Comparison of ENCODE assay signal across 12 cellular contexts in the genomic region with DNA sequence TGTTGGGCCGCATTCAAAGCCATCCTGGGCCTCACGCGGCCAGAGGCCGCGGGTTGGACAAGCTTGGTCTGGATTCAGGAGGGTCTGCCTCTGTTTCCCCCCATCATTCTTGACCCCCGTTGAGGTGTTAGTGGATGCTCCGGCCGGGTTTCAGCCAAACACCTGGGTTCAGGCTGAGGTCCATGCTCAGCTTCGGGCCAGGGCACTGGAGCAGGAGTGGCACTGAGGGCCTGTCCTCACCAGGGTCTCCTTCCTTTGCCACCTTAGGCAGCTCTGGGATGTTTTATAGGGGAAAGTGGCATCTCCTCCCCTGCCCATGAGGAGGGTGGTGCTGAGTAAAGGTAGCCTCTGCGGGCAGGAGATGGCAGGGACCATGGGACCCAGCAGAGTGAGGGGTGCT.
DNase-seq lines count a peak whose midpoint lies in the region; ATAC-seq, FAIRE-seq and TF ChIP-seq lines count a peak whose summit lies in the region.
"Had no signal": no experiment of that assay in that cellular context is flagged by ENCODE, and none has a peak within 500 bp of the region (broad histone marks: within the 10 kb centered on the region; RNA-seq: fewer than 3 reads in every experiment).

No MANE protein-coding gene starts in this region.

- no peaks in the 10 kb centered on the region for H3K36me3 Mint-ChIP-seq in natural killer cell treated with Interleukin-12 subunit alpha and Interleukin-12 subunit beta and Interleukin-15 and Interleukin-18, amount 100 ng/mL, for 72 hours
- no peaks in the 10 kb centered on the region for H3K36me3 Mint-ChIP-seq in natural killer cell
- H3K36me3 Mint-ChIP-seq in astrocyte (ENCODE audit: low read depth, unreplicated experiment), result no peaks in the 10 kb centered on the region
- H3K36me3 Mint-ChIP-seq: IgD-negative memory B cell had no signal

- no peaks in the 10 kb centered on the region for H3K9me3 ChIP-seq in astrocyte (ENCODE audit: insufficient read depth, low read depth, low read length)
- H3K9me3 ChIP-seq in mesodermal cell (ENCODE audit: control insufficient read depth, low read length), result peaks cover 12% of the 10 kb centered on the region
- H3K9me3 ChIP-seq in PC-9 (ENCODE audit: insufficient read depth, low read depth), result no peaks in the 10 kb centered on the region
- H3K9me3 ChIP-seq: spleen, thyroid gland had no signal

- peaks cover 23% of the 10 kb centered on the region for H3K4me1 ChIP-seq in astrocyte (ENCODE audit: insufficient read depth, low read length)
- H3K4me1 ChIP-seq in mesodermal cell (ENCODE audit: control insufficient read depth, insufficient read depth, low read length, poor library complexity, severe bottlenecking), result peaks cover 13% of the 10 kb centered on the region
- peaks cover 36% of the 10 kb centered on the region for H3K4me1 ChIP-seq in PC-9 (replicated peaks; ENCODE audit: insufficient read depth)

- no peaks in the 10 kb centered on the region for H3K9me2 ChIP-seq in PC-9 (ENCODE audit: insufficient read depth)

- intact Hi-C loops in natural killer cell (cut with micrococcal nuclease), result no loop called here
- intact Hi-C loops in PC-9 (cut with micrococcal nuclease; ENCODE audit: unreplicated experiment), result loop anchor here (5.0 kb wide), 1 partner anchor 230 kb away; no protein-coding TSS in a partner anchor

- 93 to 97% methylated on average over 5 to 8 of the region's 10 CpGs for WGBS in mesodermal cell (ENCODE audit: insufficient coverage in 2 of 2), 2 experiments

- H3K79me2 ChIP-seq in astrocyte (ENCODE audit: insufficient read depth, low read length) (no peaks in the 10 kb centered on the region), PC-9 (ENCODE audit: low read depth) (no peaks in the 10 kb centered on the region)

- POLR2A ChIA-PET in PC-9 (lab: Charles Lee; ENCODE audit: unreplicated experiment), result interaction anchor here (0.5 kb wide), 1 partner anchor 62 kb away, joined by 5 read pairs; no protein-coding TSS in a partner anchor

- H3K4me3 ChIP-seq in astrocyte (ENCODE audit: insufficient read depth, low read depth, low read length) (peak overlapping the region; percentile 65), mesodermal cell (ENCODE audit: extremely low read depth, insufficient read depth, low read length, poor library complexity, severe bottlenecking) (peak overlapping the region; percentile 47), PC-9 (no peak overlapping the region)

- no peak for ATAC-seq in natural killer cell treated with Interleukin-12 subunit alpha and Interleukin-12 subunit beta and Interleukin-15 and Interleukin-18, amount 100 ng/mL, for 72 hours
- ATAC-seq in natural killer cell (no peak), GM18861 (IDR thresholded peaks at IDR 0.05; ENCODE audit: unreplicated experiment) (no peak)

- no peak for DNase-seq in natural killer cell treated with Interleukin-12 subunit alpha and Interleukin-12 subunit beta and Interleukin-15 and Interleukin-18, amount 100 ng/mL, for 72 hours (ENCODE audit: low spot score)
- no peak for DNase-seq in natural killer cell
- DNase-seq in astrocyte (ENCODE audit: low read depth), result no peak
- no peak for DNase-seq in PC-9
- DNase-seq in SW 1271 (lab: John Stamatoyannopoulos, UW), result no peak
- DNase-seq in DMS79 treated with DMSO at 0.1 percent for 48 hours (lab: John Stamatoyannopoulos, UW), result no peak
- DNase-seq: activated gamma-delta T cell, thyroid gland had no signal

- H3K4me2 ChIP-seq in astrocyte (ENCODE audit: low read length), result peak overlapping the region; percentile 89
- no peak overlapping the region for H3K4me2 ChIP-seq in PC-9

- no peaks in the 10 kb centered on the region for H4K20me1 ChIP-seq in astrocyte (ENCODE audit: insufficient read depth, low read length)
- H4K20me1 ChIP-seq in PC-9 (ENCODE audit: insufficient read depth), result no peaks in the 10 kb centered on the region

- H3K9me3 Mint-ChIP-seq in natural killer cell treated with Interleukin-12 subunit alpha and Interleukin-12 subunit beta and Interleukin-15 and Interleukin-18, amount 100 ng/mL, for 72 hours, result no peaks in the 10 kb centered on the region
- H3K9me3 Mint-ChIP-seq in natural killer cell (no peaks in the 10 kb centered on the region), astrocyte (ENCODE audit: unreplicated experiment) (peaks cover 6% of the 10 kb centered on the region)

- BruUV-seq in PC-9 (replicated peaks; lab: Mats Ljungman, UMichigan), result no TSS peak

- H3F3A ChIP-seq in PC-9 (ENCODE audit: insufficient read depth, low read depth), result peaks cover 21% of the 10 kb centered on the region

- CTCF ChIA-PET in PC-9 (lab: Charles Lee), result interaction anchor here (0.7 kb wide), 1 partner anchor 624 kb away, joined by 3 read pairs; no protein-coding TSS in a partner anchor

- FAIRE-seq in astrocyte (lab: Jason Lieb, UNC), result no peak

- H2AFZ ChIP-seq in astrocyte (ENCODE audit: low read depth, low read length) (peak overlapping the region; percentile 94), PC-9 (no peak overlapping the region)

- H3K27ac ChIP-seq in astrocyte (ENCODE audit: low read depth, low read length), result no peak overlapping the region
- H3K27ac ChIP-seq in mesodermal cell (ENCODE audit: low read depth, low read length, severe bottlenecking), result no peak overlapping the region
- no peak overlapping the region for H3K27ac ChIP-seq in PC-9

- H3K36me3 ChIP-seq in astrocyte (ENCODE audit: insufficient read depth, low read length) (no peaks in the 10 kb centered on the region), mesodermal cell (ENCODE audit: control insufficient read depth, insufficient read depth, low read length) (no peaks in the 10 kb centered on the region), PC-9 (ENCODE audit: low read depth) (no peaks in the 10 kb centered on the region)
- H3K36me3 ChIP-seq: spleen, thyroid gland had no signal

- H3K4me3 Mint-ChIP-seq in natural killer cell treated with Interleukin-12 subunit alpha and Interleukin-12 subunit beta and Interleukin-15 and Interleukin-18, amount 100 ng/mL, for 72 hours, result peak overlapping the region; percentile 36
- no peak overlapping the region for H3K4me3 Mint-ChIP-seq in natural killer cell
- H3K4me3 Mint-ChIP-seq in astrocyte (ENCODE audit: unreplicated experiment), result no peak overlapping the region

- H3K4me1 Mint-ChIP-seq in natural killer cell treated with Interleukin-12 subunit alpha and Interleukin-12 subunit beta and Interleukin-15 and Interleukin-18, amount 100 ng/mL, for 72 hours (ENCODE audit: low read depth in 2 of 2), result peaks cover 7 to 25% of the 10 kb centered on the region in 2 donors
- peaks cover 7 to 24% of the 10 kb centered on the region in 2 donors for H3K4me1 Mint-ChIP-seq in natural killer cell
- peaks cover 9% of the 10 kb centered on the region for H3K4me1 Mint-ChIP-seq in astrocyte (ENCODE audit: low read depth, unreplicated experiment)

- TF ChIP-seq CTCF in natural killer cell (IDR thresholded peaks at IDR 0.05), result no peak
- TF ChIP-seq CTCF in astrocyte (IDR thresholded peaks at IDR 0.05; ENCODE audit: insufficient read depth, low read depth, low read length), result no peak
- no peak for TF ChIP-seq CTCF in PC-9 (conservative IDR thresholded peaks at IDR 0.05)

- H3K9ac ChIP-seq in astrocyte (ENCODE audit: low read length), result peak overlapping the region; percentile 78

- H3K27ac Mint-ChIP-seq in natural killer cell treated with Interleukin-12 subunit alpha and Interleukin-12 subunit beta and Interleukin-15 and Interleukin-18, amount 100 ng/mL, for 72 hours, result no peak overlapping the region
- H3K27ac Mint-ChIP-seq in natural killer cell (no peak overlapping the region), astrocyte (ENCODE audit: unreplicated experiment) (no peak overlapping the region)

- H3K27me3 Mint-ChIP-seq in natural killer cell treated with Interleukin-12 subunit alpha and Interleukin-12 subunit beta and Interleukin-15 and Interleukin-18, amount 100 ng/mL, for 72 hours, result peaks cover 7 to 10% of the 10 kb centered on the region in 2 donors
- H3K27me3 Mint-ChIP-seq in natural killer cell (ENCODE audit: low read depth in 2 of 2), result peaks cover 6 to 7% of the 10 kb centered on the region in 2 donors
- peaks cover 8% of the 10 kb centered on the region for H3K27me3 Mint-ChIP-seq in astrocyte (ENCODE audit: low read depth, unreplicated experiment)

- H3K27me3 ChIP-seq in astrocyte (ENCODE audit: insufficient read depth, low read length), result no peaks in the 10 kb centered on the region
- no peaks in the 10 kb centered on the region for H3K27me3 ChIP-seq in PC-9 (ENCODE audit: insufficient read depth, low read depth)
- H3K27me3 ChIP-seq: thyroid gland had no signal
